23 cellular contexts compared by ENCODE assay signal in the genomic region with DNA sequence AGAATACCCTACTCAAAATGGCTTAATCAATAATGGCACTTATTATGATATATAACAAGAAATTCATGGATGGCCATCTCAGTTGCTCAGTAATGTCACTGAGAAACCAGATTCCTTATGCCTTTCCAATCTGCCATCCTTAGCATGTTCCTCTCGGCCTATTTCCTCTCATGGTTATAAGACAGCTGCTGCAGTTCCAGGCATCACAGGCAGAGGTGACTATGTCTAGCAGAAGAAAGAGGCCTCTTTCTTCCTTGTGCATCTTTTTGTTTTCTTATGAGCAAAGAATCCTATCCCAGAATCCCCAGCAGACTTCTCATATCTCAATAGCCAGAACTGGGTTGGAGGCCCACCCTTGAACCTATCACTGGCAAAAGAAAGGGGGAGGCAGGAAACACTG.
"Had no signal": no experiment of that assay in that cellular context is flagged by ENCODE, and none has a peak within 500 bp of the region (broad histone marks: within the 10 kb centered on the region; RNA-seq: fewer than 3 reads in every experiment).

No MANE protein-coding gene starts in this region.

- H3K4me1 ChIP-seq: ascending aorta, breast epithelium, parathyroid adenoma had no signal

- FAIRE-seq: TTC549 had no signal

- H3K36me3 ChIP-seq: ascending aorta, breast epithelium, heart right ventricle, tibial artery, WERI-Rb-1 had no signal

- ATAC-seq: activated naive CD4-positive, alpha-beta T cell treated with anti-CD3 and anti-CD28 coated beads, Interleukin-2, amount 50 U/mL, for 72 hours; heart right ventricle; left colon; mucosa of descending colon; right cardiac atrium; stimulated activated effector memory CD8-positive, alpha-beta T cell treated with anti-CD3 and anti-CD28 coated beads, Interleukin-12 subunit alpha, Interleukin-12 subunit beta, amount 100 ng/mL, for 72 hours; stimulated activated naive CD8-positive, alpha-beta T cell treated with anti-CD3 and anti-CD28 coated beads, Interleukin-15, amount 100 ng/mL, for 72 hours had no signal

- H3K4me3 ChIP-seq: ascending aorta, breast epithelium, coronary artery, heart right ventricle, mucosa of descending colon, tibial artery had no signal

- H2AFZ ChIP-seq: parathyroid adenoma had no signal

- H3K27me3 ChIP-seq: ascending aorta, breast epithelium, tibial artery had no signal

- H3K79me2 ChIP-seq: parathyroid adenoma had no signal

- H3K9me3 ChIP-seq: ascending aorta, breast epithelium, heart right ventricle, mucosa of descending colon, tibial artery had no signal

- DNase-seq: activated CD4-positive, alpha-beta T cell treated with anti-CD3 and anti-CD28 coated beads for 1 hour; activated CD4-positive, alpha-beta T cell treated with anti-CD3 and anti-CD28 coated beads, Interleukin-2, amount 50 U/mL, for 1 hour; activated T-cell treated with anti-CD3 and anti-CD28 coated beads, Interleukin-2, amount 50 U/mL, for 1 hour; heart right ventricle; islet precursor cell; left colon; mesendoderm; mucosa of descending colon; nephron progenitor cell; nucleus accumbens; right cardiac atrium; stimulated activated CD4-positive, alpha-beta T cell treated with anti-CD3 and anti-CD28 coated beads, Interleukin-2, amount 100 ng/mL, for 24 hours; stimulated activated naive CD8-positive, alpha-beta T cell treated with anti-CD3 and anti-CD28 coated beads, Interleukin-15, amount 100 ng/mL, for 72 hours; tibial artery; WERI-Rb-1 had no signal

- H3K9ac ChIP-seq: parathyroid adenoma had no signal

- H3K27ac ChIP-seq: ascending aorta, breast epithelium, coronary artery, epithelial cell of prostate, heart right ventricle, parathyroid adenoma, tibial artery, WERI-Rb-1 had no signal
